In genomic region chr14:61388976-61389576, GRCh38 we compare ENCODE assay signal across 9 cellular contexts.
DNase-seq lines count a peak whose midpoint lies in the region; ATAC-seq, FAIRE-seq and TF ChIP-seq lines count a peak whose summit lies in the region.
"Had no signal": no experiment of that assay in that cellular context is flagged by ENCODE, and none has a peak within 500 bp of the region (broad histone marks: within the 10 kb centered on the region; RNA-seq: fewer than 3 reads in every experiment).

No MANE protein-coding gene starts in this region.

- H4K20me1 ChIP-seq in HepG2 (ENCODE audit: insufficient read depth, low read length): no peaks in the 10 kb centered on the region

- TF ChIP-seq EP300 in suprapubic skin (IDR thresholded peaks at IDR 0.05): no peak
- TF ChIP-seq EP300 in HepG2 (IDR thresholded peaks at IDR 0.05; ENCODE audit: low read depth in 2 of 2, low read length in 2 of 2): no peak
- no peak for TF ChIP-seq EP300 in HepG2 (CRISPR knock-in tag; IDR thresholded peaks at IDR 0.05; ENCODE audit: borderline replicate concordance)

- H3K4me3 ChIP-seq in heart right ventricle (no peak overlapping the region), fibroblast of pulmonary artery (replicated peaks; ENCODE audit: low read depth, low read length) (no peak overlapping the region), suprapubic skin (no peak overlapping the region), HepG2 (replicated peaks in 1 of 3; ENCODE audit: insufficient read depth in 1 of 3, low read depth in 2 of 3, low read length in 3 of 3) (no peak overlapping the region), adrenal gland (no peak overlapping the region)

- no peaks in the 10 kb centered on the region for H3K79me2 ChIP-seq in HepG2 (ENCODE audit: insufficient read depth, low read length)

- peak overlapping the region in 8 of 10 donors; percentile 30 to 80 (median 64) for H3K27ac ChIP-seq in heart right ventricle
- H3K27ac ChIP-seq in suprapubic skin: peak overlapping the region; percentile 2
- H3K27ac ChIP-seq in HepG2 (ENCODE audit: extremely low read length, insufficient read depth, low read length): no peak overlapping the region
- H3K27ac ChIP-seq in adrenal gland: no peak overlapping the region

- POLR2A ChIA-PET in HepG2 (lab: Yijun Ruan, JAX): no interaction called here

- peaks cover 7 to 89% (median 54%) of the 10 kb centered on the region in 9 donors for H3K4me1 ChIP-seq in heart right ventricle
- peaks cover 23% of the 10 kb centered on the region for H3K4me1 ChIP-seq in suprapubic skin
- no peaks in the 10 kb centered on the region for H3K4me1 ChIP-seq in HepG2 (ENCODE audit: insufficient read depth, low read length)
- H3K4me1 ChIP-seq in adrenal gland (replicated peaks in 1 of 2): no peaks in the 10 kb centered on the region

- no peak overlapping the region for H3K27ac Mint-ChIP-seq in T-helper 2 cell treated with Interferon-gamma antibody and Interleukin-4, amounts not matched to agents 5 μg/mL and 100 μg/mL, for 36 hours

- DNase-seq in heart right ventricle (no peak), Right ventricle myocardium superior (no peak), fibroblast of pulmonary artery (ENCODE audit: low read depth) (peak; percentile 41), suprapubic skin (ENCODE audit: low spot score in 2 of 2) (no peak), erythroblast (lab: John Stamatoyannopoulos, UW) (no peak), HepG2 (ENCODE audit: low spot score) (no peak), adrenal gland (no peak)
- no peak for DNase-seq in T-helper 2 cell treated with Interferon-gamma antibody and Interleukin-4, amounts not matched to agents 5 μg/mL and 100 μg/mL, for 36 hours (ENCODE audit: low spot score)
- DNase-seq: NCI-H1092 had no signal

- H3K4me2 ChIP-seq in HepG2 (ENCODE audit: low read depth, low read length): no peak overlapping the region

- no TSS peak for BruUV-seq in HepG2 (replicated peaks; lab: Mats Ljungman, UMichigan)

- peaks cover 47% of the 10 kb centered on the region for H3K4me1 Mint-ChIP-seq in T-helper 2 cell treated with Interferon-gamma antibody and Interleukin-4, amounts not matched to agents 5 μg/mL and 100 μg/mL, for 36 hours (ENCODE audit: low read depth)

- FAIRE-seq in HepG2 (lab: Jason Lieb, UNC): no peak

- H2AFZ ChIP-seq in HepG2 (ENCODE audit: low read length): no peak overlapping the region

- TF ChIP-seq POLR2A in suprapubic skin (IDR thresholded peaks at IDR 0.05) (no peak), erythroblast (IDR thresholded peaks at IDR 0.05; ENCODE audit: low read length) (no peak), HepG2 (IDR thresholded peaks at IDR 0.05; ENCODE audit: insufficient read depth in 1 of 2, low read depth in 2 of 2, low read length in 2 of 2) (no peak), adrenal gland (IDR thresholded peaks at IDR 0.05) (no peak)

- CTCF ChIA-PET in HepG2 (lab: Yijun Ruan, JAX; ENCODE audit: low intra/inter-chr PET ratio, low total read pairs): no interaction called here

- H3K9me3 ChIP-seq in heart right ventricle: no peaks in the 10 kb centered on the region
- H3K9me3 ChIP-seq in suprapubic skin: no peaks in the 10 kb centered on the region
- H3K9me3 ChIP-seq in HepG2 (ENCODE audit: low read length): no peaks in the 10 kb centered on the region
- no peaks in the 10 kb centered on the region for H3K9me3 ChIP-seq in adrenal gland (replicated peaks in 1 of 3)

- H3K9ac ChIP-seq in HepG2 (ENCODE audit: insufficient read depth, low read depth, low read length): no peak overlapping the region

- ATAC-seq in heart right ventricle: peak in 3 of 8 donors; percentile 7 to 34 (median 23)
- ATAC-seq in Right ventricle myocardium superior (ENCODE audit: poor library complexity): no peak
- no peak for ATAC-seq in HepG2

- H3K27me3 Mint-ChIP-seq in T-helper 2 cell treated with Interferon-gamma antibody and Interleukin-4, amounts not matched to agents 5 μg/mL and 100 μg/mL, for 36 hours (ENCODE audit: low read depth): no peaks in the 10 kb centered on the region

- 84 to 87% methylated on average over 5 of the region's 5 CpGs for WGBS in heart right ventricle, 2 donors
- WGBS in suprapubic skin: 76% methylated on average over 5 of the region's 5 CpGs
- WGBS in HepG2 (ENCODE audit: low lambda C conversion rate): 2% methylated on average over 4 of the region's 5 CpGs
- 65 to 87% (median 83%) methylated on average over 5 of the region's 5 CpGs for WGBS in adrenal gland, 4 donors

- no peak for TF ChIP-seq RAD21 in HepG2 (CRISPR knock-in tag; IDR thresholded peaks at IDR 0.05)

- in situ Hi-C loops in HepG2 (cut with HindIII; ENCODE audit: extremely low pct_ligation_motif_present, low pct_unique_long_range_greater_than_20kb): no loop called here

- H3K9me3 Mint-ChIP-seq in T-helper 2 cell treated with Interferon-gamma antibody and Interleukin-4, amounts not matched to agents 5 μg/mL and 100 μg/mL, for 36 hours: no peaks in the 10 kb centered on the region

- H3K27me3 ChIP-seq in heart right ventricle (no peaks in the 10 kb centered on the region), suprapubic skin (no peaks in the 10 kb centered on the region), HepG2 (ENCODE audit: control insufficient read depth in 1 of 2, insufficient read depth in 2 of 2, low read length in 2 of 2) (peaks cover 3 to 27% of the 10 kb centered on the region in 2 experiments; a peak in 4 of 5 replicates), adrenal gland (no peaks in the 10 kb centered on the region)

- H3K36me3 ChIP-seq in heart right ventricle (no peaks in the 10 kb centered on the region), suprapubic skin (no peaks in the 10 kb centered on the region), HepG2 (replicated peaks in 1 of 2; ENCODE audit: control insufficient read depth in 1 of 2, insufficient read depth in 2 of 2, low read length in 2 of 2) (no peaks in the 10 kb centered on the region), adrenal gland (replicated peaks in 1 of 2) (no peaks in the 10 kb centered on the region)

- intact Hi-C loops in heart right ventricle (cut with DNase I): no loop called here
- intact Hi-C loops in Right ventricle myocardium superior (cut with DNase I): loop anchor here (10.0 kb wide), 1 partner anchor 46 kb away; no protein-coding TSS in a partner anchor
- intact Hi-C loops in HepG2 (cut with micrococcal nuclease; ENCODE audit: unreplicated experiment): no loop called here
- intact Hi-C loops in adrenal gland (cut with DNase I): no loop called here

- no peak for TF ChIP-seq CTCF in heart right ventricle (IDR thresholded peaks at IDR 0.05)
- TF ChIP-seq CTCF in fibroblast of pulmonary artery (IDR thresholded peaks at IDR 0.05; ENCODE audit: low read length, missing control alignments): no peak
- TF ChIP-seq CTCF in suprapubic skin (IDR thresholded peaks at IDR 0.05): no peak
- no peak for TF ChIP-seq CTCF in HepG2 (CRISPR knock-in tag; IDR thresholded peaks at IDR 0.05)
- TF ChIP-seq CTCF in adrenal gland (IDR thresholded peaks at IDR 0.05): no peak

- H3K4me3 Mint-ChIP-seq in T-helper 2 cell treated with Interferon-gamma antibody and Interleukin-4, amounts not matched to agents 5 μg/mL and 100 μg/mL, for 36 hours: peak overlapping the region; percentile 69

- H3K36me3 Mint-ChIP-seq in T-helper 2 cell treated with Interferon-gamma antibody and Interleukin-4, amounts not matched to agents 5 μg/mL and 100 μg/mL, for 36 hours (ENCODE audit: low read depth): peaks cover 29% of the 10 kb centered on the region

TF ChIP-seq in HepG2, 621 proteins besides CTCF, POLR2A, EP300 and RAD21:
- no peak for TF ChIP-seq DBP (CRISPR knock-in tag; IDR thresholded peaks at IDR 0.05; ENCODE audit: not compliant biosample characterization)
- TF ChIP-seq ZNF558 (CRISPR knock-in tag; IDR thresholded peaks at IDR 0.05; ENCODE audit: borderline replicate concordance): no peak

Comparison
In these comparisons a context has a peak if more than half of its experiments do, and no peak if none do; other contexts are left out.
1. H3K27ac ChIP-seq: peak in heart right ventricle (8 of 10) and suprapubic skin (single experiment); none in HepG2 (single experiment) and adrenal gland (0 of 5).